ENCODE assay signal across 8 cellular contexts in the genomic region with DNA sequence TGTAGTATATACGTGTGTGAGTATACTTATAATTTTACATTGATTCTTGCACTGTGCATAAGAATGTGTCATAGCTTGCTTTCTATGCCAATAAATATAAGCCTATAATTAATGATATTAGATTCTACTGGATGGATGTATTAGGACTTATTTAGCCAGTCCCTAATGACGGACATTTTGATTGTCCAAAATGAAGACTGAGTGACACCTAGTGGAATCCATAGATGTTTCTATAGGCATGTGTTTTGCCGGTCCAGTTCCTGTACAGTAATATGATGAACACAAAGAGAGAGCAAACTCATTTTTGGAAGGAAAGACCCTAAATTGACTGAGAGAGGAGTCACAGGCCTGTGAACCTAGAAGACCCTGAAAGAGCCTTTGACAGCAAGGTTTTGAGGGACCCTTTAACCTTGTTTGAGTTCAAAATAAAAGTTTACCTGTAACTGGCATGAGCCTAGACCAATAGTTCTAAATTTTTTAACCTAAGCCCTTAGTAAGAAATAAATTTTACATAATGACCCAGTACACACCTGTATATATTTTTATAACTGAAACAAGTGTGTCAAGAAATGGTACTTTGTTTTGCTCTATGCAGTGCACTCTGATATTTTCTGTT. TPM values are rescaled to one million over a fixed set of nuclear protein-coding genes. Genes with fewer than 3 reads are reported as not detected.
DNase-seq lines count a peak whose midpoint lies in the region; ATAC-seq, FAIRE-seq and TF ChIP-seq lines count a peak whose summit lies in the region.

No MANE protein-coding gene starts in this region.

- no peak for TF ChIP-seq EP300 in A549 (IDR thresholded peaks at IDR 0.05)

- peak; percentile 86 to 87 for TF ChIP-seq RAD21 in A549 (conservative IDR thresholded peaks at IDR 0.05 in 1 of 2, IDR thresholded peaks at IDR 0.05 in 1 of 2)

- no peak overlapping the region for H3K4me2 ChIP-seq in A549

- WGBS in A549 (ENCODE audit: missing lambda C conversion rate): 62% methylated on average over 3 of the region's 3 CpGs

- peaks cover 43% of the 10 kb centered on the region for H3K4me1 ChIP-seq in A549

- TF ChIP-seq CTCF in A549 (IDR thresholded peaks at IDR 0.05): peak; percentile 76

- FAIRE-seq in A549 (lab: Jason Lieb, UNC): peak; percentile 51

- no peak for TF ChIP-seq POLR2A in A549 (IDR thresholded peaks at IDR 0.05; ENCODE audit: low read length)

- DNase-seq in A549 (ENCODE audit: low read depth in 1 of 2, low spot score in 1 of 2) (peak; percentile 44 to 63), lung microvascular endothelial cell (ENCODE audit: low read depth in 2 of 2) (peak; percentile 52 to 83), ecto neural progenitor cell (ENCODE audit: low spot score) (no peak), T1000 (lab: John Stamatoyannopoulos, UW) (no peak)

- H3K9me3 ChIP-seq in A549: no peaks in the 10 kb centered on the region

- H3K27ac ChIP-seq in A549: no peak overlapping the region

- CTCF ChIA-PET in A549 (lab: Yijun Ruan, JAX): interaction anchor here (0.7 to 13.2 kb wide), 17 partner anchors 9 to 312 kb away, joined by 3 to 132 read pairs (median 3); partner anchors contain the start of gene BPGM

- ATAC-seq in A549: peak; percentile 75 to 84; a peak in 5 of 6 replicates
- peak; percentile 67 for ATAC-seq in GM18861 (IDR thresholded peaks at IDR 0.05; ENCODE audit: unreplicated experiment)
- peak; percentile 64 for ATAC-seq in HG03439 (IDR thresholded peaks at IDR 0.05; ENCODE audit: unreplicated experiment)
- peak; percentile 59 for ATAC-seq in SK-N-SH treated with all-trans-retinoic acid at 6 μM for 48 hours
- ATAC-seq in activated CD4-positive, CD25-positive, alpha-beta regulatory T cell treated with anti-CD3 and anti-CD28 coated beads, Interleukin-2, amount 50 U/mL, for 24 hours: no peak

- POLR2A ChIA-PET in A549 (lab: Yijun Ruan, JAX): no interaction called here

- H3K4me3 ChIP-seq in A549: no peak overlapping the region

TF ChIP-seq in A549, 52 proteins besides CTCF, POLR2A, EP300 and RAD21:
- TF ChIP-seq KDM5A (IDR thresholded peaks at IDR 0.05) (no peak), SMC3 (IDR thresholded peaks at IDR 0.05) (peak; percentile 84)

TF ChIP-seq in SK-N-SH treated with all-trans-retinoic acid at 6 μM for 48 hours, 23 proteins besides CTCF, POLR2A, EP300 and RAD21:
- no peak for TF ChIP-seq GLIS3 (CRISPR knock-in tag; IDR thresholded peaks at IDR 0.05)
- TF ChIP-seq PATZ1 (CRISPR knock-in tag; IDR thresholded peaks at IDR 0.05; ENCODE audit: borderline replicate concordance): no peak

RNA-seq across cellular contexts. Expression of gene AGBL3, which starts 42.4 kb away (rescaled TPM):
- polyA plus RNA-seq in A549 (2011; rRNA removed) (4.2 and 4.3 TPM in 2 replicates), A549 (2017; fragmentation: RNase III; extraction: RNeasy Plus Mini Kit Qiagen cat#74134 plus additional on column Dnase treatment) (2.2 to 3.7 TPM (median 2.7 TPM) in 3 replicates)
- 1.4 and 1.5 TPM in 2 replicates for polyA plus RNA-seq in A549 (2012; cell fraction: cytosol; rRNA removed)
- 0.52 and 0.84 TPM in 2 replicates for polyA plus RNA-seq in A549 (2012; cell fraction: nucleus; rRNA removed)
- 1.2 and 1.3 TPM in 2 replicates for polyA minus RNA-seq in A549 (2011; rRNA and poly(A)+ RNA removed)
- total RNA-seq in lung microvascular endothelial cell: 0.44 and 0.99 TPM in 2 replicates

Comparison
In these comparisons a context has a peak if more than half of its experiments do, and no peak if none do; other contexts are left out.
1. ATAC-seq: peak in A549 (2 of 2), GM18861 (single experiment), HG03439 (single experiment) and SK-N-SH treated with all-trans-retinoic acid at 6 μM for 48 hours (single experiment); none in activated CD4-positive, CD25-positive, alpha-beta regulatory T cell treated with anti-CD3 and anti-CD28 coated beads, Interleukin-2, amount 50 U/mL, for 24 hours (0 of 2).
2. DNase-seq: peak in A549 (2 of 2) and lung microvascular endothelial cell (2 of 2); none in ecto neural progenitor cell (single experiment) and T1000 (single experiment).